ENCODE assay signal across 1 cellular context in the genomic region with DNA sequence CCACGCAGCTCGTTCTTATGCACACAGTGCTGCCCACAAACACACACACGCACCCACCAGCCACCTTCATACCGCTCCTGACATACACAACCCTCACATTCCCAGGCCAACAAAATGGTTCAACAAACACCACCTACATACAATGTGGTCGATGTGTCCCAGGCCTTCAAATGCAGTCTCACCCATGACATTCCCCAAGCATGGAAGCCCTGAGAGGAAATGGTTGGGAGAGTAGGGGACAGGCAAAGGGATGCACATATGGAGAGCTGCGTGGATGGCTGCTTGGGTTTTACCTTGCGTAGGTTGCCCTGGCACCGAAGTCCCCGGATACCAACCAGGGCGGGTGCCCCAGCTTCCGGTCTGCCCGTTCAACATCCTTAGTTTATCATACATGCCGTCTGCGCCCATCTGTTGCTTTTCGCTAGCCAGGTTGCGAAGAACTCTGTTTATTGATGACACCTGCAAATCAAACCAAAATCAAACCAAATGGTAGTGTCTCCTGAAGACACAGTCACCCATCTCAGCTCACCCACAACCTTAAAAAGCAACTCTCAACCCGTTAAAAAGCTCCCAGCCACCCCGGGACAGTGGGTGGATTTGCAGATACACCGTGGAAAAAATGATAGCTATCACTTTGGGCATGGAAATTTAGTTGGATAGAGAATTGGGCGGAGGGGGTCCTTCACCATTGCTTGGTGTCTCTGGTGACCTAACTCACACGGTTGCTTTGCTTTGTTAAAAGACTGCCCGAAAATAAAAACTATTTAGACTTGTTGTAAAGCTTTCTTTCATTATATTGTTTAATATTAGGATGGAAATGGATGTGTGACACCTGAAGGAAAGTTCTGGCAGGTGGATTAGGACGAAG.
TF ChIP-seq lines count a peak whose summit lies in the region.

No MANE protein-coding gene starts in this region.

TF ChIP-seq in H1, 55 proteins besides CTCF, POLR2A, EP300 and RAD21:
- TF ChIP-seq PHF8 (conservative IDR thresholded peaks at IDR 0.05; ENCODE audit: low read depth, low read length), result no peak
- no peak for TF ChIP-seq NRF1 (IDR thresholded peaks at IDR 0.05; ENCODE audit: low read depth, low read length)
- TF ChIP-seq, protein P1, sequence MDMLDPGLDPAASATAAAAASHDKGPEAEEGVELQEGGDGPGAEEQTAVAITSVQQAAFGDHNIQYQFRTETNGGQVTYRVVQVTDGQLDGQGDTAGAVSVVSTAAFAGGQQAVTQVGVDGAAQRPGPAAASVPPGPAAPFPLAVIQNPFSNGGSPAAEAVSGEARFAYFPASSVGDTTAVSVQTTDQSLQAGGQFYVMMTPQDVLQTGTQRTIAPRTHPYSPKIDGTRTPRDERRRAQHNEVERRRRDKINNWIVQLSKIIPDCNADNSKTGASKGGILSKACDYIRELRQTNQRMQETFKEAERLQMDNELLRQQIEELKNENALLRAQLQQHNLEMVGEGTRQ (IDR thresholded peaks at IDR 0.05; ENCODE audit: low read length), result no peak
- TF ChIP-seq CHD7 (IDR thresholded peaks at IDR 0.05; ENCODE audit: insufficient replicate concordance, low read length), result no peak
- no peak for TF ChIP-seq CHD1 (IDR thresholded peaks at IDR 0.05; ENCODE audit: low read depth, low read length)
- peak; percentile 91 for TF ChIP-seq SUZ12 (IDR thresholded peaks at IDR 0.05; ENCODE audit: low read length)
- TF ChIP-seq CBX8 (IDR thresholded peaks at IDR 0.05; ENCODE audit: borderline replicate concordance, low read depth, low read length), result peak; percentile 98; the same call in 1 of the 2 replicates
- peak; percentile 79 for TF ChIP-seq EZH2 (IDR thresholded peaks at IDR 0.05; ENCODE audit: low read depth, low read length, severe bottlenecking)
- no peak for TF ChIP-seq SIX5 (IDR thresholded peaks at IDR 0.05; ENCODE audit: low read depth, low read length)
- peak; percentile 89 for TF ChIP-seq RNF2 (IDR thresholded peaks at IDR 0.05; ENCODE audit: borderline replicate concordance, low read depth, low read length, missing control alignments, poor library complexity, severe bottlenecking)
